ENCODE assay signal across 2 cellular contexts in genomic region chr10:110790913-110791525, GRCh38.
A peak's percentile ranks its signal among the peaks of the same experiment; 100 is the strongest.
TF ChIP-seq lines count a peak whose summit lies in the region.

No MANE protein-coding gene starts in this region.

TF ChIP-seq in SK-N-SH treated with all-trans-retinoic acid at 6 μM for 48 hours, 23 proteins besides CTCF, POLR2A, EP300 and RAD21 (continued from another document):
- peak; percentile 91 for TF ChIP-seq TSHZ2 (CRISPR knock-in tag; IDR thresholded peaks at IDR 0.05)
- TF ChIP-seq ZNF8 (CRISPR knock-in tag; IDR thresholded peaks at IDR 0.05): no peak
- no peak for TF ChIP-seq ZNF565 (CRISPR knock-in tag; conservative IDR thresholded peaks at IDR 0.05; ENCODE audit: low read depth)
- no peak for TF ChIP-seq PATZ1 (CRISPR knock-in tag; IDR thresholded peaks at IDR 0.05; ENCODE audit: borderline replicate concordance)
- TF ChIP-seq BACH2 (CRISPR knock-in tag; IDR thresholded peaks at IDR 0.05; ENCODE audit: borderline replicate concordance): no peak
- TF ChIP-seq CSRNP3 (CRISPR knock-in tag; IDR thresholded peaks at IDR 0.05): no peak
- peak; percentile 92 for TF ChIP-seq ZNF70 (CRISPR knock-in tag; IDR thresholded peaks at IDR 0.05)
- TF ChIP-seq POU6F1 (CRISPR knock-in tag; IDR thresholded peaks at IDR 0.05; ENCODE audit: borderline replicate concordance, low read depth): no peak
- no peak for TF ChIP-seq ZFP30 (CRISPR knock-in tag; IDR thresholded peaks at IDR 0.05)
- TF ChIP-seq SNAI2 (CRISPR knock-in tag; IDR thresholded peaks at IDR 0.05): no peak
- TF ChIP-seq CSDC2 (CRISPR knock-in tag; IDR thresholded peaks at IDR 0.05): no peak
- TF ChIP-seq TCF4 (CRISPR knock-in tag; IDR thresholded peaks at IDR 0.05; ENCODE audit: borderline replicate concordance): peak; percentile 69; the same call in 1 of the 2 replicates
- TF ChIP-seq CREB5 (CRISPR knock-in tag; IDR thresholded peaks at IDR 0.05; ENCODE audit: low read depth): no peak
- no peak for TF ChIP-seq GLIS3 (CRISPR knock-in tag; IDR thresholded peaks at IDR 0.05)

TF ChIP-seq in WTC11, 78 proteins besides CTCF, POLR2A, EP300 and RAD21 (continued from another document):
- TF ChIP-seq PREB (CRISPR knock-in tag; IDR thresholded peaks at IDR 0.05; ENCODE audit: borderline replicate concordance): no peak
TF ChIP-seq in WTC11: peak in this region for 0.
